ENCODE assay signal across 28 cellular contexts in genomic region chr6:150967381-150967780, GRCh38.
DNase-seq lines count a peak whose midpoint lies in the region; ATAC-seq and TF ChIP-seq lines count a peak whose summit lies in the region.
"Had no signal": no experiment of that assay in that cellular context is flagged by ENCODE, and none has a peak within 500 bp of the region (broad histone marks: within the 10 kb centered on the region; RNA-seq: fewer than 3 reads in every experiment).

No MANE protein-coding gene starts in this region.

- no peaks in the 10 kb centered on the region for H3K9me3 Mint-ChIP-seq in H9
- H3K9me3 Mint-ChIP-seq in osteocyte (ENCODE audit: unreplicated experiment), result no peaks in the 10 kb centered on the region
- H3K9me3 Mint-ChIP-seq: CD14-positive monocyte; natural killer cell treated with Interleukin-12 subunit alpha and Interleukin-12 subunit beta and Interleukin-15 and Interleukin-18, amount 100 ng/mL, for 72 hours had no signal

- H3K4me1 ChIP-seq in H9 (ENCODE audit: insufficient read depth, low read length), result no peaks in the 10 kb centered on the region
- H3K4me1 ChIP-seq: gastroesophageal sphincter, upper lobe of left lung had no signal

- no CpG with 5 or more reads among the region's 6 CpGs for WGBS in H9 (ENCODE audit: extremely low coverage, insufficient read length, low lambda C conversion rate)

- H3K23me2 ChIP-seq in H9 (ENCODE audit: insufficient read length, low read depth, low read length, poor library complexity, severe bottlenecking), result no peaks in the 10 kb centered on the region

- H2AFZ ChIP-seq in H9 (ENCODE audit: low read length), result no peak overlapping the region
- H2AFZ ChIP-seq: GM23248 had no signal

- no peak overlapping the region for H3K56ac ChIP-seq in H9 (ENCODE audit: insufficient read length, low read depth, low read length)

- ATAC-seq in GM18870 (IDR thresholded peaks at IDR 0.05; ENCODE audit: unreplicated experiment), result no peak
- ATAC-seq: gastroesophageal sphincter had no signal

- H3K27me3 Mint-ChIP-seq in H9 (ENCODE audit: low read depth) (no peaks in the 10 kb centered on the region), osteocyte (ENCODE audit: unreplicated experiment) (no peaks in the 10 kb centered on the region)
- H3K27me3 Mint-ChIP-seq: natural killer cell treated with Interleukin-12 subunit alpha and Interleukin-12 subunit beta and Interleukin-15 and Interleukin-18, amount 100 ng/mL, for 72 hours had no signal

- H3K4ac ChIP-seq in H9 (ENCODE audit: low read depth, low read length), result no peak overlapping the region

- H3K79me1 ChIP-seq in H9 (ENCODE audit: insufficient read depth, low read depth, low read length, poor library complexity, severe bottlenecking), result no peaks in the 10 kb centered on the region

- no peak overlapping the region for H3K27ac ChIP-seq in H9 (ENCODE audit: insufficient read length, low read depth, low read length)
- H3K27ac ChIP-seq: gastroesophageal sphincter, GM23248, KMS-11, ovary, SJCRH30, upper lobe of left lung had no signal

- peaks cover 12 to 53% (median 16%) of the 10 kb centered on the region in 3 experiments; a peak in 6 of 7 replicates for H3K36me3 Mint-ChIP-seq in H9 (ENCODE audit: insufficient read depth in 1 of 3, low read depth in 3 of 3)
- peaks cover 43% of the 10 kb centered on the region for H3K36me3 Mint-ChIP-seq in osteocyte (ENCODE audit: unreplicated experiment)
- H3K36me3 Mint-ChIP-seq: natural killer cell treated with Interleukin-12 subunit alpha and Interleukin-12 subunit beta and Interleukin-15 and Interleukin-18, amount 100 ng/mL, for 72 hours had no signal

- no peak overlapping the region for H2BK12ac ChIP-seq in H9 (ENCODE audit: insufficient read length, low read depth, low read length)

- no peak overlapping the region for H3K23ac ChIP-seq in H9 (ENCODE audit: insufficient read length, low read depth, low read length)

- no peak overlapping the region for H4K91ac ChIP-seq in H9 (ENCODE audit: insufficient read length, low read depth, low read length)

- H3K9ac ChIP-seq in H9 (ENCODE audit: extremely low read depth, insufficient read length, low read length), result no peak overlapping the region
- H3K9ac ChIP-seq: GM23248, KMS-11 had no signal

- H2BK20ac ChIP-seq in H9 (ENCODE audit: low read depth, low read length, poor library complexity, severe bottlenecking), result no peak overlapping the region

- H3K14ac ChIP-seq in H9 (ENCODE audit: insufficient read depth, low read length), result no peak overlapping the region

- H2BK5ac ChIP-seq in H9 (ENCODE audit: insufficient read length, low read length), result no peak overlapping the region

- TF ChIP-seq CTCF in H9 (conservative IDR thresholded peaks at IDR 0.05) (no peak), osteocyte (IDR thresholded peaks at IDR 0.05) (no peak)

- H4K20me1 ChIP-seq in H9 (ENCODE audit: control insufficient read depth, insufficient read depth, insufficient read length), result no peaks in the 10 kb centered on the region

- no peak overlapping the region for H4K8ac ChIP-seq in H9 (replicated peaks; ENCODE audit: insufficient read length, low read depth, low read length)

- DNase-seq in NCI-H748 (lab: John Stamatoyannopoulos, UW; ENCODE audit: unreplicated experiment) (peak; percentile 39), NCI-H748 treated with DMSO at 0.1 percent for 48 hours (lab: John Stamatoyannopoulos, UW) (no peak), H9 (no peak), cerebellar cortex (ENCODE audit: low spot score) (peak; percentile 30), osteocyte (ENCODE audit: extremely low spot score, unreplicated experiment) (no peak), HCEC 1CT (no peak), RPMI8226 (no peak)
- DNase-seq: activated CD4-positive, CD25-positive, alpha-beta regulatory T cell; activated gamma-delta T cell treated with Interleukin-2 at 50 U/mL for 16 hours; activated T-cell treated with anti-CD3 and anti-CD28 coated beads, Interleukin-2, amount 50 U/mL, for 48 hours; amniotic stem cell; DMS79; GDM1; GM23248; hippocampal formation; MG63; NCI-H2081 treated with DMSO at 0.1 percent for 48 hours; ovary; stimulated activated CD4-positive, alpha-beta T cell treated with anti-CD3 and anti-CD28 coated beads, Interleukin-4, amount 100 ng/mL, for 24 hours; substantia nigra; upper lobe of left lung had no signal

- H2AK5ac ChIP-seq in H9 (ENCODE audit: insufficient read length, low read length), result no peak overlapping the region

- no peak overlapping the region for H2BK120ac ChIP-seq in H9 (ENCODE audit: low read depth, low read length, poor library complexity, severe bottlenecking)

- H3K27ac Mint-ChIP-seq in H9 (peak overlapping the region; percentile 1 to 66 (median 33); a peak in 6 of 7 replicates), osteocyte (ENCODE audit: unreplicated experiment) (peak overlapping the region; percentile 49)
- H3K27ac Mint-ChIP-seq: natural killer cell treated with Interleukin-12 subunit alpha and Interleukin-12 subunit beta and Interleukin-15 and Interleukin-18, amount 100 ng/mL, for 72 hours had no signal

- no peak overlapping the region for H3K18ac ChIP-seq in H9 (ENCODE audit: insufficient read length, low read depth, low read length)

- H3K27me3 ChIP-seq in H9 (ENCODE audit: insufficient read depth, low read length), result no peaks in the 10 kb centered on the region
- H3K27me3 ChIP-seq: gastroesophageal sphincter, MG63, ovary, SJCRH30, upper lobe of left lung had no signal

- no peak overlapping the region for H3T11ph ChIP-seq in H9 (ENCODE audit: low read length)

- H3K9me3 ChIP-seq in H9 (ENCODE audit: control insufficient read depth, low read depth, low read length), result no peaks in the 10 kb centered on the region
- H3K9me3 ChIP-seq: gastroesophageal sphincter, MG63, mucosa of descending colon, ovary, SJCRH30, upper lobe of left lung had no signal

- H3K4me2 ChIP-seq in H9 (ENCODE audit: insufficient read depth, insufficient read length, low read length), result no peak overlapping the region
- H3K4me2 ChIP-seq: KMS-11 had no signal

- H2BK15ac ChIP-seq in H9 (ENCODE audit: low read depth, low read length), result no peak overlapping the region

- no peaks in the 10 kb centered on the region for H3K79me2 ChIP-seq in H9 (ENCODE audit: insufficient read depth, low read length)

- no peak overlapping the region for H4K5ac ChIP-seq in H9 (ENCODE audit: insufficient read length, low read depth, low read length)

- H3K4me1 Mint-ChIP-seq in H9 (no peaks in the 10 kb centered on the region), osteocyte (ENCODE audit: unreplicated experiment) (peaks cover 9% of the 10 kb centered on the region)

- H3K4me3 Mint-ChIP-seq in H9 (no peak overlapping the region), osteocyte (ENCODE audit: unreplicated experiment) (no peak overlapping the region)
- H3K4me3 Mint-ChIP-seq: CD14-positive monocyte; natural killer cell treated with Interleukin-12 subunit alpha and Interleukin-12 subunit beta and Interleukin-15 and Interleukin-18, amount 100 ng/mL, for 72 hours had no signal

Comparison
In these comparisons a context has a peak if more than half of its experiments do, and no peak if none do; other contexts are left out.
1. DNase-seq: peak in NCI-H748 (single experiment) and cerebellar cortex (single experiment); none in NCI-H748 treated with DMSO at 0.1 percent for 48 hours (single experiment), H9 (single experiment), osteocyte (single experiment), HCEC 1CT (single experiment) and RPMI8226 (single experiment).